1 cellular context compared by ENCODE assay signal in the genomic region with DNA sequence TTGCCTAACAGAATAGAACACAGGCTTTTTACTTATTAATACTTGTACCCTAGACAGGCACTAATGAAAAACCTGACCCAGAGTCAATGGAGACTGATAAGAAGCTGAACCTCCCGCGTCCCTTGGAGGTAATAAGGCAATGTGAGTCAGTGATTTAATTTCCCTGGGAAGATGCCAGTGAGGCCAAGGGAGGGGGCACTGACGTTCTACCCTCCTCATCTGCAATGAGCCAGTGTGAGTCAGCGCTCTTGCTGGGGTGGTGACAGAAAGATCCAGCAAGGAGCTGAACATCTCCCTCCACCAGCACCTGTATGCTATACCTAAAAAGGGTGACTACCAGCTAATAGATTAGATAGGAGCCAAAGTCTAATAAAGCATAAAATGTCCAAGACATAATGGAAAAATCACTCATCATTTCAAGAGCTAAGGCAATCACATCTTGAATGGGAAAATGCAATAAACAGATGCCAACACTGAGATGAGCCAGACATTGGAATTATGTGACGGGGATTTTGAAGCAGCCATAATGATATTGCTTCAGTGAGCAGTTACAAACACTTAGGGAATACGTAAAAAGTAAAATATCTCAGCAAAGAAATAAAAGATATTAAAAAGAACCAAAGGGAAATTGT.
TF ChIP-seq lines count a peak whose summit lies in the region.

No MANE protein-coding gene starts in this region.

TF ChIP-seq in HCT116, 20 proteins besides CTCF, POLR2A, EP300 and RAD21 (continued from another document):
- TF ChIP-seq, protein P1, sequence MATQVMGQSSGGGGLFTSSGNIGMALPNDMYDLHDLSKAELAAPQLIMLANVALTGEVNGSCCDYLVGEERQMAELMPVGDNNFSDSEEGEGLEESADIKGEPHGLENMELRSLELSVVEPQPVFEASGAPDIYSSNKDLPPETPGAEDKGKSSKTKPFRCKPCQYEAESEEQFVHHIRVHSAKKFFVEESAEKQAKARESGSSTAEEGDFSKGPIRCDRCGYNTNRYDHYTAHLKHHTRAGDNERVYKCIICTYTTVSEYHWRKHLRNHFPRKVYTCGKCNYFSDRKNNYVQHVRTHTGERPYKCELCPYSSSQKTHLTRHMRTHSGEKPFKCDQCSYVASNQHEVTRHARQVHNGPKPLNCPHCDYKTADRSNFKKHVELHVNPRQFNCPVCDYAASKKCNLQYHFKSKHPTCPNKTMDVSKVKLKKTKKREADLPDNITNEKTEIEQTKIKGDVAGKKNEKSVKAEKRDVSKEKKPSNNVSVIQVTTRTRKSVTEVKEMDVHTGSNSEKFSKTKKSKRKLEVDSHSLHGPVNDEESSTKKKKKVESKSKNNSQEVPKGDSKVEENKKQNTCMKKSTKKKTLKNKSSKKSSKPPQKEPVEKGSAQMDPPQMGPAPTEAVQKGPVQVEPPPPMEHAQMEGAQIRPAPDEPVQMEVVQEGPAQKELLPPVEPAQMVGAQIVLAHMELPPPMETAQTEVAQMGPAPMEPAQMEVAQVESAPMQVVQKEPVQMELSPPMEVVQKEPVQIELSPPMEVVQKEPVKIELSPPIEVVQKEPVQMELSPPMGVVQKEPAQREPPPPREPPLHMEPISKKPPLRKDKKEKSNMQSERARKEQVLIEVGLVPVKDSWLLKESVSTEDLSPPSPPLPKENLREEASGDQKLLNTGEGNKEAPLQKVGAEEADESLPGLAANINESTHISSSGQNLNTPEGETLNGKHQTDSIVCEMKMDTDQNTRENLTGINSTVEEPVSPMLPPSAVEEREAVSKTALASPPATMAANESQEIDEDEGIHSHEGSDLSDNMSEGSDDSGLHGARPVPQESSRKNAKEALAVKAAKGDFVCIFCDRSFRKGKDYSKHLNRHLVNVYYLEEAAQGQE (IDR thresholded peaks at IDR 0.05; ENCODE audit: low read depth): no peak
- TF ChIP-seq, protein P2, sequence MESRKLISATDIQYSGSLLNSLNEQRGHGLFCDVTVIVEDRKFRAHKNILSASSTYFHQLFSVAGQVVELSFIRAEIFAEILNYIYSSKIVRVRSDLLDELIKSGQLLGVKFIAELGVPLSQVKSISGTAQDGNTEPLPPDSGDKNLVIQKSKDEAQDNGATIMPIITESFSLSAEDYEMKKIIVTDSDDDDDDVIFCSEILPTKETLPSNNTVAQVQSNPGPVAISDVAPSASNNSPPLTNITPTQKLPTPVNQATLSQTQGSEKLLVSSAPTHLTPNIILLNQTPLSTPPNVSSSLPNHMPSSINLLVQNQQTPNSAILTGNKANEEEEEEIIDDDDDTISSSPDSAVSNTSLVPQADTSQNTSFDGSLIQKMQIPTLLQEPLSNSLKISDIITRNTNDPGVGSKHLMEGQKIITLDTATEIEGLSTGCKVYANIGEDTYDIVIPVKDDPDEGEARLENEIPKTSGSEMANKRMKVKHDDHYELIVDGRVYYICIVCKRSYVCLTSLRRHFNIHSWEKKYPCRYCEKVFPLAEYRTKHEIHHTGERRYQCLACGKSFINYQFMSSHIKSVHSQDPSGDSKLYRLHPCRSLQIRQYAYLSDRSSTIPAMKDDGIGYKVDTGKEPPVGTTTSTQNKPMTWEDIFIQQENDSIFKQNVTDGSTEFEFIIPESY (IDR thresholded peaks at IDR 0.05; ENCODE audit: extremely low read depth, insufficient replicate concordance, low read length): no peak
- no peak for TF ChIP-seq SRF (IDR thresholded peaks at IDR 0.05; ENCODE audit: low read depth)
- peak; percentile 12; the same call in 1 of the 2 replicates for TF ChIP-seq SP1 (IDR thresholded peaks at IDR 0.05; ENCODE audit: low read depth)
- TF ChIP-seq POLR2AphosphoS5 (IDR thresholded peaks at IDR 0.05; ENCODE audit: low read depth, low read length): no peak
- peak; percentile 24; the same call in 1 of the 2 replicates for TF ChIP-seq JUND (IDR thresholded peaks at IDR 0.05)
